8 cellular contexts compared by ENCODE assay signal in the genomic region with DNA sequence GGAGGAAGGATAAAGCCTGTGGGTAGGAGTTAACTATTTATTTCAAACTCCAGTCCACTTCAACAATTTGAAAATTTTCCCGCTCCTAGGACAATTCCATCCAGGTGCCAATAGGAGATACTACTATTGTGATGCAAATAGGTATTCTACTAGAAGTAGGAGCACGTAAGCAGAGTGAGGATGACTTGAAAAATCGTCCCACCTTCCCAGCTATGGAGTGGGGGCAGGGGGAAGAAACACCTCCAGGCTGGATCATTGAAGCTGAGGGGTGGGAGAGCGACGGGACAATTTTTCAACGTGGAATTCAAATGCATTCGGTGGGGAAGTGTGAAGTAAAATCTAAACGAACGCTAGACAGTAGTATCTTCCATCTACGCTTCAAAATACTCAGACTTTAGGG. TPM values are rescaled to one million over a fixed set of nuclear protein-coding genes. Genes with fewer than 3 reads are reported as not detected.
DNase-seq lines count a peak whose midpoint lies in the region; ATAC-seq and TF ChIP-seq lines count a peak whose summit lies in the region.

No MANE protein-coding gene starts in this region.

- H3K4me1 ChIP-seq in IMR-90 (ENCODE audit: control insufficient read depth, insufficient read depth, low read length), result no peaks in the 10 kb centered on the region

- H3K9me1 ChIP-seq in IMR-90 (ENCODE audit: insufficient read depth, low read length), result no peaks in the 10 kb centered on the region

- H4K20me1 ChIP-seq in IMR-90 (ENCODE audit: insufficient read depth, low read length), result no peaks in the 10 kb centered on the region

- H3K18ac ChIP-seq in IMR-90 (ENCODE audit: low read depth, low read length), result no peak overlapping the region

- TF ChIP-seq RAD21 in IMR-90 (IDR thresholded peaks at IDR 0.05; ENCODE audit: low read length), result no peak

- H3K27me3 ChIP-seq in IMR-90 (ENCODE audit: control insufficient read depth, insufficient read depth, low read length), result no peaks in the 10 kb centered on the region

- H3K9me3 ChIP-seq in IMR-90 (ENCODE audit: control insufficient read depth, insufficient read depth, low read length), result no peaks in the 10 kb centered on the region

- H3K27me3 Mint-ChIP-seq in effector memory CD8-positive, alpha-beta T cell, result peaks cover 11 to 22% of the 10 kb centered on the region in 2 donors
- no peaks in the 10 kb centered on the region for H3K27me3 Mint-ChIP-seq in natural killer cell treated with Interleukin-12 subunit alpha and Interleukin-12 subunit beta and Interleukin-15 and Interleukin-18, amount 100 ng/mL, for 72 hours

- peaks cover 1 to 26% of the 10 kb centered on the region in 2 experiments for H3K79me1 ChIP-seq in IMR-90 (ENCODE audit: low read depth in 1 of 2, low read length in 2 of 2)

- no peak for TF ChIP-seq POLR2A in IMR-90 (IDR thresholded peaks at IDR 0.05; ENCODE audit: low read depth, low read length)

- no peak for DNase-seq in AG04449 (ENCODE audit: low read depth, low spot score)
- DNase-seq in IMR-90, result no peak
- no peak for DNase-seq in effector memory CD8-positive, alpha-beta T cell
- DNase-seq in natural killer cell treated with Interleukin-12 subunit alpha and Interleukin-12 subunit beta and Interleukin-15 and Interleukin-18, amount 100 ng/mL, for 72 hours (ENCODE audit: low spot score), result no peak
- no peak for DNase-seq in globus pallidus (ENCODE audit: low spot score)
- DNase-seq in C1 segment of cervical spinal cord (lab: John Stamatoyannopoulos, UW), result no peak

- peak overlapping the region; percentile 41 to 54 for H3K4me3 Mint-ChIP-seq in effector memory CD8-positive, alpha-beta T cell
- H3K4me3 Mint-ChIP-seq in natural killer cell treated with Interleukin-12 subunit alpha and Interleukin-12 subunit beta and Interleukin-15 and Interleukin-18, amount 100 ng/mL, for 72 hours, result peak overlapping the region; percentile 89

- no peak overlapping the region for H2BK15ac ChIP-seq in IMR-90 (ENCODE audit: low read depth, low read length)

- no peak overlapping the region for H2AK5ac ChIP-seq in IMR-90 (ENCODE audit: low read depth, low read length)

- no peak overlapping the region for H2AK9ac ChIP-seq in IMR-90 (replicated peaks; ENCODE audit: low read depth, low read length, poor library complexity)

- TF ChIP-seq CTCF in AG04449 (IDR thresholded peaks at IDR 0.05; ENCODE audit: insufficient read depth, low read length, missing control alignments), result no peak
- TF ChIP-seq CTCF in IMR-90 (conservative IDR thresholded peaks at IDR 0.05; ENCODE audit: low read depth, low read length), result no peak

- no peak overlapping the region for H3K56ac ChIP-seq in IMR-90 (ENCODE audit: extremely low read depth, insufficient read depth, low read length)

- no peak overlapping the region for H3K27ac ChIP-seq in IMR-90 (ENCODE audit: insufficient read depth, low read length)

- no peak overlapping the region for H3K14ac ChIP-seq in IMR-90 (replicated peaks; ENCODE audit: low read depth, low read length)

- H3K4me3 ChIP-seq in AG04449 (ENCODE audit: low read depth, low read length), result peak overlapping the region; percentile 73
- H3K4me3 ChIP-seq in IMR-90 (ENCODE audit: insufficient read depth, low read depth, low read length), result peak overlapping the region; percentile 87; the same call in 1 of the 2 replicates

- peak overlapping the region in 1 of 2 donors; percentile 72 for H3K27ac Mint-ChIP-seq in effector memory CD8-positive, alpha-beta T cell
- H3K27ac Mint-ChIP-seq in natural killer cell treated with Interleukin-12 subunit alpha and Interleukin-12 subunit beta and Interleukin-15 and Interleukin-18, amount 100 ng/mL, for 72 hours, result peak overlapping the region in 1 of 2 donors; percentile 81

- CTCF ChIA-PET in AG04449 (lab: Yijun Ruan, JAX) (interaction anchor here (1.1 kb wide), 1 partner anchor 243 kb away, joined by 3 read pairs; no protein-coding TSS in a partner anchor), IMR-90 (lab: Yijun Ruan, JAX) (no interaction called here)

- intact Hi-C loops in IMR-90 (cut with micrococcal nuclease), result loop anchor here (5.0 kb wide), 1 partner anchor 121 kb away; no protein-coding TSS in a partner anchor

- H2BK120ac ChIP-seq in IMR-90 (ENCODE audit: low read depth, low read length), result peak overlapping the region; percentile 62

- POLR2A ChIA-PET in AG04449 (lab: Yijun Ruan, JAX) (no interaction called here), IMR-90 (lab: Charles Lee; ENCODE audit: unreplicated experiment) (no interaction called here)

- peak overlapping the region; percentile 60; the same call in 1 of the 2 replicates for H3K4ac ChIP-seq in IMR-90 (ENCODE audit: low read depth, low read length)

- H3K9ac ChIP-seq in IMR-90 (ENCODE audit: low read depth, low read length), result no peak overlapping the region

- H3K4me1 Mint-ChIP-seq in effector memory CD8-positive, alpha-beta T cell (ENCODE audit: low read depth in 2 of 2), result peaks cover 0 to 3% of the 10 kb centered on the region in 2 donors
- H3K4me1 Mint-ChIP-seq in natural killer cell treated with Interleukin-12 subunit alpha and Interleukin-12 subunit beta and Interleukin-15 and Interleukin-18, amount 100 ng/mL, for 72 hours (ENCODE audit: low read depth in 2 of 2), result peaks cover 20 to 32% of the 10 kb centered on the region in 2 donors

- in situ Hi-C loops in IMR-90 (cut with MboI; ENCODE audit: low sequenced_read_pairs), result loop anchor here (5.0 kb wide), 1 partner anchor 166 kb away; no protein-coding TSS in a partner anchor

- H4K8ac ChIP-seq in IMR-90 (ENCODE audit: low read depth in 2 of 2, low read length in 2 of 2), result peak overlapping the region in 1 of 2 experiments; percentile 15; a peak in 2 of 4 replicates

- dilution Hi-C loops in IMR-90 (cut with HindIII; ENCODE audit: low sequenced_read_pairs, unreplicated experiment), result no loop called here

- H2BK5ac ChIP-seq in IMR-90 (ENCODE audit: low read depth, low read length, poor library complexity, severe bottlenecking), result no peak overlapping the region

- H3K9me3 Mint-ChIP-seq in effector memory CD8-positive, alpha-beta T cell, result peaks cover 0 to 9% of the 10 kb centered on the region in 2 donors
- H3K9me3 Mint-ChIP-seq in natural killer cell treated with Interleukin-12 subunit alpha and Interleukin-12 subunit beta and Interleukin-15 and Interleukin-18, amount 100 ng/mL, for 72 hours, result no peaks in the 10 kb centered on the region

- H3K36me3 ChIP-seq in IMR-90 (ENCODE audit: control insufficient read depth, insufficient read depth, low read length), result no peaks in the 10 kb centered on the region

- no peak overlapping the region; the same call in 1 of the 2 replicates for H4K5ac ChIP-seq in IMR-90 (ENCODE audit: low read depth, low read length)

- no peaks in the 10 kb centered on the region for H3K36me3 Mint-ChIP-seq in effector memory CD8-positive, alpha-beta T cell (ENCODE audit: insufficient read depth)
- H3K36me3 Mint-ChIP-seq in natural killer cell treated with Interleukin-12 subunit alpha and Interleukin-12 subunit beta and Interleukin-15 and Interleukin-18, amount 100 ng/mL, for 72 hours, result no peaks in the 10 kb centered on the region

- H4K91ac ChIP-seq in IMR-90 (ENCODE audit: insufficient read depth, low read depth, low read length), result no peak overlapping the region

- peak overlapping the region; percentile 94 for H2AFZ ChIP-seq in IMR-90 (replicated peaks; ENCODE audit: low read length, poor library complexity)

- peak overlapping the region; percentile 74; the same call in 1 of the 2 replicates for H3K4me2 ChIP-seq in IMR-90 (ENCODE audit: low read depth, low read length)

- BruUV-seq in IMR-90 (replicated peaks; lab: Mats Ljungman, UMichigan), result no TSS peak

- no peak overlapping the region for H3K23ac ChIP-seq in IMR-90 (ENCODE audit: low read depth, low read length)

- ATAC-seq in IMR-90 (ENCODE audit: low read depth) (no peak), HG02610 (IDR thresholded peaks at IDR 0.05; ENCODE audit: unreplicated experiment) (no peak), GM18907 (IDR thresholded peaks at IDR 0.05; ENCODE audit: unreplicated experiment) (no peak)
- ATAC-seq in effector memory CD8-positive, alpha-beta T cell (replicated peaks), result no peak
- no peak for ATAC-seq in natural killer cell treated with Interleukin-12 subunit alpha and Interleukin-12 subunit beta and Interleukin-15 and Interleukin-18, amount 100 ng/mL, for 72 hours

- H2BK20ac ChIP-seq in IMR-90 (ENCODE audit: low read depth, low read length), result no peak overlapping the region

- no CpG with 5 or more reads among the region's 10 CpGs for WGBS in IMR-90 (ENCODE audit: extremely low coverage in 2 of 2, insufficient read length in 1 of 2), 2 experiments

TF ChIP-seq in IMR-90, 13 proteins besides CTCF, POLR2A, EP300 and RAD21:
- TF ChIP-seq RCOR1 (IDR thresholded peaks at IDR 0.05; ENCODE audit: insufficient replicate concordance, low read length) (no peak), CEBPB (IDR thresholded peaks at IDR 0.05; ENCODE audit: low read depth, low read length) (no peak)

RNA-seq across cellular contexts. Expression of gene ARHGAP42, which starts 0.6 kb away (rescaled TPM):
- total RNA-seq in IMR-90 (2012; rRNA removed), result 7.3 and 8.9 TPM in 2 replicates
- polyA plus RNA-seq in IMR-90 (2012; rRNA removed), result 2.8 and 2.9 TPM in 2 replicates
- polyA plus RNA-seq in IMR-90 (2012; cell fraction: cytosol; rRNA removed), result 0.87 and 1.3 TPM in 2 replicates
- polyA plus RNA-seq in IMR-90 (2012; cell fraction: nucleus; rRNA removed; ENCODE audit: low replicate concordance), result 1.2 and 6.8 TPM in 2 replicates
- total RNA-seq in natural killer cell treated with Interleukin-12 subunit alpha and Interleukin-12 subunit beta and Interleukin-15 and Interleukin-18, amount 100 ng/mL, for 72 hours, result 1 to 10 TPM; 1.6 to 5.1 TPM
